ENCODE assay signal across 12 cellular contexts in genomic region chr9:97556721-97557605, GRCh38. TPM values are rescaled to one million over a fixed set of nuclear protein-coding genes. Genes with fewer than 3 reads are reported as not detected.
DNase-seq lines count a peak whose midpoint lies in the region; ATAC-seq, FAIRE-seq and TF ChIP-seq lines count a peak whose summit lies in the region.
"Had no signal": no experiment of that assay in that cellular context is flagged by ENCODE, and none has a peak within 500 bp of the region (broad histone marks: within the 10 kb centered on the region; RNA-seq: fewer than 3 reads in every experiment).

No MANE protein-coding gene starts in this region.

- H3K4me3 Mint-ChIP-seq in GM23338: no peak overlapping the region
- no peak overlapping the region for H3K4me3 Mint-ChIP-seq in activated CD8-positive, alpha-beta T cell treated with anti-CD3 and anti-CD28 coated beads, Interleukin-2, amount 10 ng/mL, durations not matched to agents 7 days and 5 days
- H3K4me3 Mint-ChIP-seq in neural progenitor cell: no peak overlapping the region
- H3K4me3 Mint-ChIP-seq: activated T-cell treated with anti-CD3 and anti-CD28 coated beads, Interleukin-2, amount 50 U/mL, for 24 hours had no signal

- CTCF ChIA-PET in activated CD8-positive, alpha-beta T cell treated with anti-CD3 and anti-CD28 coated beads, Interleukin-2, amount 10 ng/mL, durations not matched to agents 7 days and 5 days (lab: Charles Lee): interaction anchor here (1.1 to 2.1 kb wide), 2 partner anchors 42 to 88 kb away, joined by 3 to 5 read pairs; no protein-coding TSS in a partner anchor

- H4K20me1 ChIP-seq in GM23338 (replicated peaks; ENCODE audit: insufficient read depth) (no peaks in the 10 kb centered on the region), neural progenitor cell (ENCODE audit: low read depth) (no peaks in the 10 kb centered on the region)

- peaks cover 19% of the 10 kb centered on the region for H3K27me3 Mint-ChIP-seq in GM23338 (ENCODE audit: insufficient read depth, low read depth, poor library complexity)
- H3K27me3 Mint-ChIP-seq in activated CD8-positive, alpha-beta T cell treated with anti-CD3 and anti-CD28 coated beads, Interleukin-2, amount 10 ng/mL, durations not matched to agents 7 days and 5 days (ENCODE audit: low read depth): peaks cover 20% of the 10 kb centered on the region
- peaks cover 6% of the 10 kb centered on the region for H3K27me3 Mint-ChIP-seq in neural progenitor cell (ENCODE audit: insufficient read depth, low read depth)

- POLR2A ChIA-PET in activated CD8-positive, alpha-beta T cell treated with anti-CD3 and anti-CD28 coated beads, Interleukin-2, amount 10 ng/mL, durations not matched to agents 7 days and 5 days (lab: Charles Lee): interaction anchor here (0.6 kb wide), 1 partner anchor 98 kb away, joined by 3 read pairs; no protein-coding TSS in a partner anchor

- DNase-seq in GM23338 (ENCODE audit: low spot score): no peak
- DNase-seq in amniotic epithelial cell (ENCODE audit: low read depth): peak; percentile 9
- DNase-seq in kidney: no peak
- no peak for DNase-seq in activated CD8-positive, alpha-beta T cell treated with anti-CD3 and anti-CD28 coated beads, Interleukin-2, amount 10 ng/mL, durations not matched to agents 7 days and 5 days
- DNase-seq in neural progenitor cell (ENCODE audit: low spot score): no peak
- DNase-seq in NCI-H2081 (lab: John Stamatoyannopoulos, UW): no peak
- no peak for DNase-seq in SHP77 (lab: John Stamatoyannopoulos, UW)
- DNase-seq: activated T-cell treated with anti-CD3 and anti-CD28 coated beads, Interleukin-2, amount 50 U/mL, for 24 hours; WERI-Rb-1 had no signal

- H3K9me2 ChIP-seq in GM23338 (ENCODE audit: insufficient read depth): no peaks in the 10 kb centered on the region

- H3K27ac Mint-ChIP-seq in GM23338: no peak overlapping the region
- H3K27ac Mint-ChIP-seq in activated CD8-positive, alpha-beta T cell treated with anti-CD3 and anti-CD28 coated beads, Interleukin-2, amount 10 ng/mL, durations not matched to agents 7 days and 5 days: no peak overlapping the region
- no peak overlapping the region for H3K27ac Mint-ChIP-seq in neural progenitor cell
- H3K27ac Mint-ChIP-seq: activated T-cell treated with anti-CD3 and anti-CD28 coated beads, Interleukin-2, amount 50 U/mL, for 24 hours had no signal

- H3K4me2 ChIP-seq in GM23338 (no peak overlapping the region), neural progenitor cell (no peak overlapping the region)
- H3K4me2 ChIP-seq: smooth muscle cell had no signal

- H3K9me3 Mint-ChIP-seq in GM23338: no peaks in the 10 kb centered on the region
- H3K9me3 Mint-ChIP-seq in activated CD8-positive, alpha-beta T cell treated with anti-CD3 and anti-CD28 coated beads, Interleukin-2, amount 10 ng/mL, durations not matched to agents 7 days and 5 days (ENCODE audit: insufficient read depth): no peaks in the 10 kb centered on the region
- H3K9me3 Mint-ChIP-seq in neural progenitor cell: no peaks in the 10 kb centered on the region
- H3K9me3 Mint-ChIP-seq: activated T-cell treated with anti-CD3 and anti-CD28 coated beads, Interleukin-2, amount 50 U/mL, for 24 hours had no signal

- H3K27me3 ChIP-seq in GM23338 (ENCODE audit: insufficient read depth) (no peaks in the 10 kb centered on the region), stomach smooth muscle (ENCODE audit: control insufficient read depth in 1 of 2, insufficient read depth in 2 of 2, low read length in 2 of 2) (no peaks in the 10 kb centered on the region), neural progenitor cell (no peaks in the 10 kb centered on the region)

- intact Hi-C loops in kidney (cut with DNase I): no loop called here

- H3K4me3 ChIP-seq in GM23338 (no peak overlapping the region), kidney (ENCODE audit: low read length in 2 of 2) (no peak overlapping the region), stomach smooth muscle (ENCODE audit: low read length in 2 of 2) (peak overlapping the region in 1 of 2 donors; percentile 22), neural progenitor cell (no peak overlapping the region)
- H3K4me3 ChIP-seq: SK-N-MC, smooth muscle cell had no signal

- no peaks in the 10 kb centered on the region for H3K79me2 ChIP-seq in GM23338 (replicated peaks; ENCODE audit: insufficient read depth)
- H3K79me2 ChIP-seq in neural progenitor cell (ENCODE audit: low read depth): no peaks in the 10 kb centered on the region

- H2AFZ ChIP-seq in GM23338 (no peak overlapping the region), neural progenitor cell (replicated peaks) (no peak overlapping the region)

- H3K9me3 ChIP-seq in kidney (ENCODE audit: control insufficient read depth in 1 of 2, low read length in 2 of 2): no peaks in the 10 kb centered on the region
- H3K9me3 ChIP-seq in stomach smooth muscle (ENCODE audit: control insufficient read depth in 2 of 2, low read length in 2 of 2): no peaks in the 10 kb centered on the region
- no peaks in the 10 kb centered on the region for H3K9me3 ChIP-seq in neural progenitor cell (ENCODE audit: low read depth)

- peaks cover 18% of the 10 kb centered on the region for H3K4me1 Mint-ChIP-seq in GM23338
- peaks cover 16% of the 10 kb centered on the region for H3K4me1 Mint-ChIP-seq in activated CD8-positive, alpha-beta T cell treated with anti-CD3 and anti-CD28 coated beads, Interleukin-2, amount 10 ng/mL, durations not matched to agents 7 days and 5 days (ENCODE audit: low read depth)
- H3K4me1 Mint-ChIP-seq in neural progenitor cell: peaks cover 5% of the 10 kb centered on the region

- FAIRE-seq in kidney (lab: Jason Lieb, UNC): no peak

- ATAC-seq in GM23338: peak; percentile 43
- no peak for ATAC-seq in activated CD8-positive, alpha-beta T cell treated with anti-CD3 and anti-CD28 coated beads, Interleukin-2, amount 10 ng/mL, durations not matched to agents 7 days and 5 days

- H3K36me3 ChIP-seq in GM23338 (ENCODE audit: insufficient read depth) (no peaks in the 10 kb centered on the region), kidney (ENCODE audit: control insufficient read depth in 1 of 2, insufficient read depth in 2 of 2, low read length in 2 of 2) (no peaks in the 10 kb centered on the region), stomach smooth muscle (ENCODE audit: control insufficient read depth in 2 of 2, insufficient read depth in 2 of 2, low read length in 2 of 2) (peaks cover 12 to 29% of the 10 kb centered on the region in 2 donors), neural progenitor cell (no peaks in the 10 kb centered on the region)
- H3K36me3 ChIP-seq: WERI-Rb-1 had no signal

- TF ChIP-seq CTCF in GM23338 (conservative IDR thresholded peaks at IDR 0.05; ENCODE audit: low read depth in 2 of 2) (no peak), kidney (IDR thresholded peaks at IDR 0.05; ENCODE audit: borderline replicate concordance, extremely low read depth, insufficient read depth) (no peak), neural progenitor cell (IDR thresholded peaks at IDR 0.05) (no peak)

- H3F3A ChIP-seq in GM23338 (replicated peaks; ENCODE audit: low read depth) (no peaks in the 10 kb centered on the region), neural progenitor cell (ENCODE audit: low read depth) (no peaks in the 10 kb centered on the region)

- H3K27ac ChIP-seq in GM23338 (ENCODE audit: low read depth): no peak overlapping the region
- peak overlapping the region; percentile 41 to 83 for H3K27ac ChIP-seq in kidney (ENCODE audit: low read depth in 2 of 2, low read length in 2 of 2)
- peak overlapping the region; percentile 69 for H3K27ac ChIP-seq in stomach smooth muscle (ENCODE audit: low read length)
- H3K27ac ChIP-seq in neural progenitor cell: no peak overlapping the region
- H3K27ac ChIP-seq: SK-N-MC, WERI-Rb-1 had no signal

- H3K9ac ChIP-seq in kidney (ENCODE audit: low read length in 2 of 2) (no peak overlapping the region), stomach smooth muscle (ENCODE audit: low read length in 2 of 2) (peak overlapping the region in 1 of 2 donors; percentile 21), neural progenitor cell (no peak overlapping the region)

- H3K4me1 ChIP-seq in GM23338 (ENCODE audit: insufficient read depth) (peaks cover 15% of the 10 kb centered on the region), kidney (ENCODE audit: control insufficient read depth in 1 of 2, insufficient read depth in 1 of 2, low read depth in 1 of 2, low read length in 2 of 2) (peaks cover 3 to 5% of the 10 kb centered on the region in 2 donors), stomach smooth muscle (ENCODE audit: control insufficient read depth, insufficient read depth, low read length) (peaks cover 19% of the 10 kb centered on the region), neural progenitor cell (peaks cover 7% of the 10 kb centered on the region)

- H3K36me3 Mint-ChIP-seq in GM23338 (ENCODE audit: low read depth) (no peaks in the 10 kb centered on the region), neural progenitor cell (no peaks in the 10 kb centered on the region)
- H3K36me3 Mint-ChIP-seq in activated CD8-positive, alpha-beta T cell treated with anti-CD3 and anti-CD28 coated beads, Interleukin-2, amount 10 ng/mL, durations not matched to agents 7 days and 5 days (ENCODE audit: low read depth): no peaks in the 10 kb centered on the region

TF ChIP-seq in GM23338, 12 proteins besides CTCF, POLR2A, EP300 and RAD21:
- TF ChIP-seq ZNF114 (CRISPR knock-in tag; IDR thresholded peaks at IDR 0.05): no peak
- TF ChIP-seq EZH2phosphoT487 (IDR thresholded peaks at IDR 0.05; ENCODE audit: unreplicated experiment): no peak
- TF ChIP-seq EZH2 (IDR thresholded peaks at IDR 0.05; ENCODE audit: low read depth, unreplicated experiment): no peak
- no peak for TF ChIP-seq JUNB (IDR thresholded peaks at IDR 0.05; ENCODE audit: unreplicated experiment)

RNA-seq across cellular contexts. Expression of gene TMOD1, which starts 55.5 kb away (rescaled TPM):
- total RNA-seq in GM23338 (2014; rRNA removed; shearing (Covaris generic)): 0.43 and 0.69 TPM in 2 replicates
- polyA plus RNA-seq in GM23338 (2016; fragmentation: Nextera tagmentation; extraction: Ambion mirVana) (4.1 and 4.5 TPM in 2 replicates), kidney (ENCODE audit: insufficient read depth, low read depth, low replicate concordance) (8.1 TPM)
- total RNA-seq in kidney (14.9 TPM), neural progenitor cell (ENCODE audit: low replicate concordance) (0.15 TPM in 1 of 2 replicates, not detected in the other)
- under 1 TPM; 0.16 to 0.29 TPM for total RNA-seq in activated CD8-positive, alpha-beta T cell treated with anti-CD3 and anti-CD28 coated beads, Interleukin-2, amount 10 ng/mL, durations not matched to agents 7 days and 5 days

Comparison
In these comparisons a context has a peak if more than half of its experiments do, and no peak if none do; other contexts are left out.
1. H3K27ac ChIP-seq: peak in kidney (2 of 2) and stomach smooth muscle (single experiment); none in GM23338 (single experiment) and neural progenitor cell (single experiment).